In the genomic region with DNA sequence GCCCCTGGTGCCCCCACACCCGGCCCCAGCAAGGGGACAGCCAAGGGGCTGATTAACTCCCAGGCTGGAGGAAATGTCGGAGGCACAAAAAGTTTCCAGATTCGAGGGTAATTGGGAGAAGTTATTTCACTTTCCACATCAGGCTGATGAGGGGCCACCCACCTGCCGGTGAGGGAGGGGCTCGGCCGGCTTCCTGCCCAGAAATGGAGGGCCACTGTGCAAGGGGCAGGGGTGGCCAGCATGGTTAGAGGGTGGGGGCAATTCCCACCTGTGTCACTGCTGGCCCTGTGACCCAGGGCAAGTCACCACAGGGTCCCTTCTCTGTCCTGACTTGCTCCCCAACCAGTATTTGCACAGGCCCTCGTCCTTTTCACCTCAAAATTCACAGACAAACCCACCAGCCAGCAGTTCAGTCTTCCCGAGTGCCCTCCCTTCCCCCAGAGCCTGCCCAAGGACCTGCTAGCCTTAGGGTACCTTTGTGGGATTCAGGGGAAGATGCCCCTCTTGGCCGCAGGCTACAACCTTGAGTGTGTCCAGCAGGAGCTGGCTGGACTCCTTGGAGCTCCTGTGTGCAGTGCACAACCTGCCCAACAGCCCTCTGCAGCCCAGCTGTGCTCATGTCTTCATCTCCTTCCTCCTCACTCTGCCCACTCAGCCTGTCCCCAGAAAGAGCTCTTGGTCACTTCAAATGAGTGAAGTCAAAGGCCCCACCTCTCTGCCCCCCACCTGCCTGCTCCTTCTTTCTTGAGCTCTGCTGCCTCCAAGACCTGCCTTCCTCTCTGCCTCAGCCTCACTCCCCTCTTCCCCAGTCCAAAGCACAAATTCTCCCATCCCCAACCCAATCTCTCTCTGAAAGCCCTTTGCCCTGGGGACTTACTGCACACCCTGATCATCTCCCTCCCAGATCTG, we compare ENCODE assay signal across 3 cellular contexts.
TF ChIP-seq lines count a peak whose summit lies in the region.

No MANE protein-coding gene starts in this region.

TF ChIP-seq in SK-N-SH, 30 proteins besides CTCF, POLR2A, EP300 and RAD21:
- TF ChIP-seq, protein P1, sequence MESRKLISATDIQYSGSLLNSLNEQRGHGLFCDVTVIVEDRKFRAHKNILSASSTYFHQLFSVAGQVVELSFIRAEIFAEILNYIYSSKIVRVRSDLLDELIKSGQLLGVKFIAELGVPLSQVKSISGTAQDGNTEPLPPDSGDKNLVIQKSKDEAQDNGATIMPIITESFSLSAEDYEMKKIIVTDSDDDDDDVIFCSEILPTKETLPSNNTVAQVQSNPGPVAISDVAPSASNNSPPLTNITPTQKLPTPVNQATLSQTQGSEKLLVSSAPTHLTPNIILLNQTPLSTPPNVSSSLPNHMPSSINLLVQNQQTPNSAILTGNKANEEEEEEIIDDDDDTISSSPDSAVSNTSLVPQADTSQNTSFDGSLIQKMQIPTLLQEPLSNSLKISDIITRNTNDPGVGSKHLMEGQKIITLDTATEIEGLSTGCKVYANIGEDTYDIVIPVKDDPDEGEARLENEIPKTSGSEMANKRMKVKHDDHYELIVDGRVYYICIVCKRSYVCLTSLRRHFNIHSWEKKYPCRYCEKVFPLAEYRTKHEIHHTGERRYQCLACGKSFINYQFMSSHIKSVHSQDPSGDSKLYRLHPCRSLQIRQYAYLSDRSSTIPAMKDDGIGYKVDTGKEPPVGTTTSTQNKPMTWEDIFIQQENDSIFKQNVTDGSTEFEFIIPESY (IDR thresholded peaks at IDR 0.05; ENCODE audit: borderline replicate concordance, low read depth), result no peak
- TF ChIP-seq GABPA (IDR thresholded peaks at IDR 0.05; ENCODE audit: low read depth) (no peak), TCF12 (IDR thresholded peaks at IDR 0.05) (no peak)

TF ChIP-seq in SK-N-SH treated with all-trans-retinoic acid at 6 μM for 48 hours, 23 proteins besides CTCF, POLR2A, EP300 and RAD21:
- no peak for TF ChIP-seq RARB (CRISPR knock-in tag; IDR thresholded peaks at IDR 0.05)
TF ChIP-seq in SK-N-SH treated with all-trans-retinoic acid at 6 μM for 48 hours: peak in this region for 0.

TF ChIP-seq in H1, 55 proteins besides CTCF, POLR2A, EP300 and RAD21:
- TF ChIP-seq EZH2 (IDR thresholded peaks at IDR 0.05; ENCODE audit: low read depth, low read length, severe bottlenecking) (no peak), SUZ12 (IDR thresholded peaks at IDR 0.05; ENCODE audit: low read length) (no peak), GTF2F1 (IDR thresholded peaks at IDR 0.05; ENCODE audit: borderline replicate concordance, low read depth, low read length) (no peak), EGR1 (IDR thresholded peaks at IDR 0.05; ENCODE audit: borderline replicate concordance, low read depth, low read length) (no peak)
